37 cellular contexts compared by ENCODE assay signal in genomic region chr22:32493551-32493950, GRCh38. TPM values are rescaled to one million over a fixed set of nuclear protein-coding genes. Genes with fewer than 3 reads are reported as not detected.
"Had no signal": no experiment of that assay in that cellular context is flagged by ENCODE, and none has a peak within 500 bp of the region (broad histone marks: within the 10 kb centered on the region; RNA-seq: fewer than 3 reads in every experiment).

No MANE protein-coding gene starts in this region.

- DNase-seq: Karpas-422, Kasumi-1, KBM-7, KG1, MG63, MM.1S, MV-4-11, NCI-H1048, NCI-H1092, NCI-H1092 treated with DMSO at 0.1 percent for 48 hours, NCI-H1105, NCI-H1105 treated with DMSO at 0.1 percent for 48 hours, NCI-H1417, NCI-H1417 treated with DMSO at 0.1 percent for 48 hours, NCI-H1436, NCI-H1436 treated with DMSO at 0.1 percent for 48 hours, NCI-H146, NCI-H1694, NCI-H1694 treated with DMSO at 0.1 percent for 48 hours, NCI-H187, NCI-H187 treated with DMSO at 0.1 percent for 48 hours, NCI-H1930, NCI-H2029, NCI-H2029 treated with DMSO at 0.1 percent for 48 hours, NCI-H2081, NCI-H2081 treated with DMSO at 0.1 percent for 48 hours, NCI-H2107, NCI-H2171, NCI-H2171 treated with DMSO at 0.1 percent for 48 hours, NCI-H2227 treated with DMSO at 0.1 percent for 48 hours, NCI-H226, NCI-H345, NCI-H446, NCI-H446 treated with DMSO at 0.1 percent for 48 hours had no signal

RNA-seq across cellular contexts. Expression of gene BPIFC, which starts 29.3 kb away (rescaled TPM):
- total RNA-seq: LHCN-M2, M059J, MCF 10A had no signal
